2 cellular contexts compared by ENCODE assay signal in the genomic region with DNA sequence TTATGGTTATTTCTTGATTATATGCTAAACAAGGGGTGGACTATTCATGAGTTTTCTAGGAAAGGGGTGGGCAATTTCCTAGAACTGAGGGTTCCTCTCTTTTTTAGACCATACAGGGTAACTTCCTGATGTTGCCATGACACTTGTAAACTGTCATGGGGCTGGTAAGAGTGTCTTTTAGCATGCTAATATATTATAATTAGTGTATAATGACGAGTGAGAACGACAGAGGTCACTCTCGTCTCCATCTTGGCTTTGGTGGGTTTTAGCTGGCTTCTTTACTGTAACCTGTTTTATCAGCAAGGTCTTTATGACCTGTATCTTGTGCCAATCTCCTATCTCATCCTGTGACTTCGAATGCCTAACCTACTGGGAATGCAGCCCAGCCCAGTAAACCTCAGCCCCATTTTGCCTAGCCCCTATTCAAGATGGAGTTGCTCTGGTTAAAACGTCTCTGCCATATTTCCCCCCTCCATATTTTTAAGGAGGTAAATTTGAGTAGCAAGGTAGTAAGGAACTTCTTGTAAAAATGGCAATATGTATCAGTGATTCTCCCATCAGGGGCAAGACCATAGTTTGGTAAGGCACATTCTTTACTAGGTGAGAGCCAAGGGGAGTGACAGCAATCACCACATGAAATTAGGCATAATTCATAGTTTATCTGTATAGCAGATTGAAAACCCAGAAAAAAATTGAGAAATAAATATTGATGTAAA.
TF ChIP-seq lines count a peak whose summit lies in the region.

No MANE protein-coding gene starts in this region.

TF ChIP-seq in liver, 16 proteins besides CTCF, POLR2A, EP300 and RAD21:
- peak; percentile 65 to 67 for TF ChIP-seq JUND (IDR thresholded peaks at IDR 0.05)
- peak in 1 of 2 donors; percentile 54 for TF ChIP-seq EGR1 (IDR thresholded peaks at IDR 0.05; ENCODE audit: low read depth in 2 of 2)
- peak; percentile 29 for TF ChIP-seq NR2F2 (IDR thresholded peaks at IDR 0.05)
- peak; percentile 62 to 75 for TF ChIP-seq RXRA (IDR thresholded peaks at IDR 0.05)
- peak; percentile 4 for TF ChIP-seq MAX (IDR thresholded peaks at IDR 0.05)
- TF ChIP-seq, protein P1, sequence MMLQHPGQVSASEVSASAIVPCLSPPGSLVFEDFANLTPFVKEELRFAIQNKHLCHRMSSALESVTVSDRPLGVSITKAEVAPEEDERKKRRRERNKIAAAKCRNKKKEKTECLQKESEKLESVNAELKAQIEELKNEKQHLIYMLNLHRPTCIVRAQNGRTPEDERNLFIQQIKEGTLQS (IDR thresholded peaks at IDR 0.05), result peak; percentile 44
- TF ChIP-seq SP1 (IDR thresholded peaks at IDR 0.05), result peak; percentile 72
- TF ChIP-seq, protein P2, sequence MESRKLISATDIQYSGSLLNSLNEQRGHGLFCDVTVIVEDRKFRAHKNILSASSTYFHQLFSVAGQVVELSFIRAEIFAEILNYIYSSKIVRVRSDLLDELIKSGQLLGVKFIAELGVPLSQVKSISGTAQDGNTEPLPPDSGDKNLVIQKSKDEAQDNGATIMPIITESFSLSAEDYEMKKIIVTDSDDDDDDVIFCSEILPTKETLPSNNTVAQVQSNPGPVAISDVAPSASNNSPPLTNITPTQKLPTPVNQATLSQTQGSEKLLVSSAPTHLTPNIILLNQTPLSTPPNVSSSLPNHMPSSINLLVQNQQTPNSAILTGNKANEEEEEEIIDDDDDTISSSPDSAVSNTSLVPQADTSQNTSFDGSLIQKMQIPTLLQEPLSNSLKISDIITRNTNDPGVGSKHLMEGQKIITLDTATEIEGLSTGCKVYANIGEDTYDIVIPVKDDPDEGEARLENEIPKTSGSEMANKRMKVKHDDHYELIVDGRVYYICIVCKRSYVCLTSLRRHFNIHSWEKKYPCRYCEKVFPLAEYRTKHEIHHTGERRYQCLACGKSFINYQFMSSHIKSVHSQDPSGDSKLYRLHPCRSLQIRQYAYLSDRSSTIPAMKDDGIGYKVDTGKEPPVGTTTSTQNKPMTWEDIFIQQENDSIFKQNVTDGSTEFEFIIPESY (IDR thresholded peaks at IDR 0.05), result peak; percentile 40
- no peak for TF ChIP-seq GABPA (IDR thresholded peaks at IDR 0.05 in 1 of 2, conservative IDR thresholded peaks at IDR 0.05 in 1 of 2)
- TF ChIP-seq HNF4A (conservative IDR thresholded peaks at IDR 0.05), result peak; percentile 8 to 44
- peak; percentile 96 for TF ChIP-seq YY1 (IDR thresholded peaks at IDR 0.05)
- peak; percentile 7 for TF ChIP-seq FOXA2 (IDR thresholded peaks at IDR 0.05)
- no peak for TF ChIP-seq FOXA1 (IDR thresholded peaks at IDR 0.05)
- peak; percentile 8 for TF ChIP-seq TAF1 (conservative IDR thresholded peaks at IDR 0.05)
- peak; percentile 41 for TF ChIP-seq REST (IDR thresholded peaks at IDR 0.05)
- peak; percentile 14 for TF ChIP-seq HNF4G (IDR thresholded peaks at IDR 0.05)

TF ChIP-seq in HepG2, 621 proteins besides CTCF, POLR2A, EP300 and RAD21:
- TF ChIP-seq ZFAT (CRISPR knock-in tag; conservative IDR thresholded peaks at IDR 0.05) (no peak), PAXIP1 (CRISPR knock-in tag; conservative IDR thresholded peaks at IDR 0.05) (no peak), ZNF143 (CRISPR knock-in tag; IDR thresholded peaks at IDR 0.05) (no peak), DNMT1 (CRISPR knock-in tag; IDR thresholded peaks at IDR 0.05) (no peak), RCOR2 (CRISPR knock-in tag; IDR thresholded peaks at IDR 0.05) (no peak), NFKB2 (CRISPR knock-in tag; IDR thresholded peaks at IDR 0.05; ENCODE audit: borderline replicate concordance) (no peak), SIX1 (CRISPR knock-in tag; IDR thresholded peaks at IDR 0.05; ENCODE audit: borderline replicate concordance) (no peak)
- TF ChIP-seq, protein P3, sequence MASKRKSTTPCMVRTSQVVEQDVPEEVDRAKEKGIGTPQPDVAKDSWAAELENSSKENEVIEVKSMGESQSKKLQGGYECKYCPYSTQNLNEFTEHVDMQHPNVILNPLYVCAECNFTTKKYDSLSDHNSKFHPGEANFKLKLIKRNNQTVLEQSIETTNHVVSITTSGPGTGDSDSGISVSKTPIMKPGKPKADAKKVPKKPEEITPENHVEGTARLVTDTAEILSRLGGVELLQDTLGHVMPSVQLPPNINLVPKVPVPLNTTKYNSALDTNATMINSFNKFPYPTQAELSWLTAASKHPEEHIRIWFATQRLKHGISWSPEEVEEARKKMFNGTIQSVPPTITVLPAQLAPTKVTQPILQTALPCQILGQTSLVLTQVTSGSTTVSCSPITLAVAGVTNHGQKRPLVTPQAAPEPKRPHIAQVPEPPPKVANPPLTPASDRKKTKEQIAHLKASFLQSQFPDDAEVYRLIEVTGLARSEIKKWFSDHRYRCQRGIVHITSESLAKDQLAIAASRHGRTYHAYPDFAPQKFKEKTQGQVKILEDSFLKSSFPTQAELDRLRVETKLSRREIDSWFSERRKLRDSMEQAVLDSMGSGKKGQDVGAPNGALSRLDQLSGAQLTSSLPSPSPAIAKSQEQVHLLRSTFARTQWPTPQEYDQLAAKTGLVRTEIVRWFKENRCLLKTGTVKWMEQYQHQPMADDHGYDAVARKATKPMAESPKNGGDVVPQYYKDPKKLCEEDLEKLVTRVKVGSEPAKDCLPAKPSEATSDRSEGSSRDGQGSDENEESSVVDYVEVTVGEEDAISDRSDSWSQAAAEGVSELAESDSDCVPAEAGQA (IDR thresholded peaks at IDR 0.05; ENCODE audit: low read depth), result no peak
- TF ChIP-seq, protein P3 (CRISPR knock-in tag; IDR thresholded peaks at IDR 0.05; ENCODE audit: borderline replicate concordance), result no peak
TF ChIP-seq in HepG2: peak in this region for 0.
